In genomic region chr17:8015957-8016631, GRCh38 we compare ENCODE assay signal across 8 cellular contexts. TPM values are rescaled to one million over a fixed set of nuclear protein-coding genes. Genes with fewer than 3 reads are reported as not detected.
DNase-seq lines count a peak whose midpoint lies in the region; ATAC-seq and TF ChIP-seq lines count a peak whose summit lies in the region.

No MANE protein-coding gene starts in this region.

- H3K9me3 ChIP-seq in GM23248 (ENCODE audit: low read depth) = no peaks in the 10 kb centered on the region

- intact Hi-C loops in Right ventricle myocardium superior (cut with DNase I) = no loop called here

- H3K36me3 Mint-ChIP-seq in activated CD8-positive, alpha-beta memory T cell treated with anti-CD3 and anti-CD28 coated beads, Interleukin-2, amount 10 ng/mL, durations not matched to agents 7 days and 5 days = no peaks in the 10 kb centered on the region
- no peaks in the 10 kb centered on the region for H3K36me3 Mint-ChIP-seq in progenitor cell of endocrine pancreas (ENCODE audit: insufficient read depth)

- peak overlapping the region; percentile 49 for H3K4me2 ChIP-seq in GM23248 (ENCODE audit: unreplicated experiment)

- H3K36me3 ChIP-seq in GM23248 (ENCODE audit: low read depth) = no peaks in the 10 kb centered on the region

- H3K9me2 ChIP-seq in GM23248 (ENCODE audit: insufficient read depth) = no peaks in the 10 kb centered on the region

- in situ Hi-C loops in GM23248 (cut with MboI) = no loop called here

- WGBS in GM23248 (ENCODE audit: low coverage in 1 of 2, low lambda C conversion rate in 2 of 2, missing lambda C conversion rate in 2 of 2), 2 experiments = 5 to 8% methylated on average over 17 to 37 of the region's 46 CpGs

- peak overlapping the region; percentile 40; the same call in 1 of the 2 replicates for H3K9ac ChIP-seq in GM23248

- H3F3A ChIP-seq in GM23248 (ENCODE audit: insufficient read depth) = no peaks in the 10 kb centered on the region

- peaks cover 9% of the 10 kb centered on the region for H3K4me1 ChIP-seq in GM23248 (ENCODE audit: insufficient read depth)

- H3K27me3 ChIP-seq in GM23248 (replicated peaks; ENCODE audit: insufficient read depth) = peaks cover 6% of the 10 kb centered on the region; the same call in 1 of the 2 replicates

- no peak for TF ChIP-seq CTCF in progenitor cell of endocrine pancreas (IDR thresholded peaks at IDR 0.05; ENCODE audit: unreplicated experiment)

- peak overlapping the region; percentile 50 for H3K4me3 ChIP-seq in GM23248

- H3K27ac ChIP-seq in GM23248 = no peak overlapping the region

- H3K9me3 Mint-ChIP-seq in activated CD8-positive, alpha-beta memory T cell treated with anti-CD3 and anti-CD28 coated beads, Interleukin-2, amount 10 ng/mL, durations not matched to agents 7 days and 5 days (ENCODE audit: low read depth) = no peaks in the 10 kb centered on the region
- no peaks in the 10 kb centered on the region for H3K9me3 Mint-ChIP-seq in progenitor cell of endocrine pancreas (ENCODE audit: low read depth)

- no peaks in the 10 kb centered on the region for H3K79me2 ChIP-seq in GM23248 (ENCODE audit: insufficient read depth)

- peak; percentile 34 for DNase-seq in GM23248
- no peak for DNase-seq in activated CD8-positive, alpha-beta memory T cell treated with anti-CD3 and anti-CD28 coated beads, Interleukin-2, amount 10 ng/mL, durations not matched to agents 7 days and 5 days
- no peak for DNase-seq in Right ventricle myocardium superior
- DNase-seq in progenitor cell of endocrine pancreas (ENCODE audit: low spot score, unreplicated experiment) = no peak
- no peak for DNase-seq in NCI-H510A treated with DMSO at 0.1 percent for 48 hours (lab: John Stamatoyannopoulos, UW)
- DNase-seq in NCI-H1417 treated with DMSO at 0.1 percent for 48 hours (lab: John Stamatoyannopoulos, UW) = no peak
- no peak for DNase-seq in UCSD-AML1 (lab: John Stamatoyannopoulos, UW; ENCODE audit: unreplicated experiment)

- peaks cover 8% of the 10 kb centered on the region for H3K4me1 Mint-ChIP-seq in activated CD8-positive, alpha-beta memory T cell treated with anti-CD3 and anti-CD28 coated beads, Interleukin-2, amount 10 ng/mL, durations not matched to agents 7 days and 5 days
- peaks cover 5% of the 10 kb centered on the region for H3K4me1 Mint-ChIP-seq in progenitor cell of endocrine pancreas (ENCODE audit: low read depth)

- H3K4me3 Mint-ChIP-seq in activated CD8-positive, alpha-beta memory T cell treated with anti-CD3 and anti-CD28 coated beads, Interleukin-2, amount 10 ng/mL, durations not matched to agents 7 days and 5 days = peak overlapping the region; percentile 49
- peak overlapping the region; percentile 73 for H3K4me3 Mint-ChIP-seq in progenitor cell of endocrine pancreas (ENCODE audit: low read depth)

- no peak overlapping the region for H3K27ac Mint-ChIP-seq in activated CD8-positive, alpha-beta memory T cell treated with anti-CD3 and anti-CD28 coated beads, Interleukin-2, amount 10 ng/mL, durations not matched to agents 7 days and 5 days
- no peak overlapping the region for H3K27ac Mint-ChIP-seq in progenitor cell of endocrine pancreas

- CTCF ChIA-PET in activated CD8-positive, alpha-beta memory T cell treated with anti-CD3 and anti-CD28 coated beads, Interleukin-2, amount 10 ng/mL, durations not matched to agents 7 days and 5 days (lab: Charles Lee) = interaction anchor here (0.9 to 6.0 kb wide), 10 partner anchors 11 to 148 kb away, joined by 3 to 69 read pairs (median 4); partner anchors contain the start of gene GUCY2D

- peaks cover 36% of the 10 kb centered on the region for H3K27me3 Mint-ChIP-seq in activated CD8-positive, alpha-beta memory T cell treated with anti-CD3 and anti-CD28 coated beads, Interleukin-2, amount 10 ng/mL, durations not matched to agents 7 days and 5 days
- H3K27me3 Mint-ChIP-seq in progenitor cell of endocrine pancreas = peaks cover 84% of the 10 kb centered on the region

- no peaks in the 10 kb centered on the region for H4K20me1 ChIP-seq in GM23248 (ENCODE audit: insufficient read depth)

- ATAC-seq in activated CD8-positive, alpha-beta memory T cell treated with anti-CD3 and anti-CD28 coated beads, Interleukin-2, amount 10 ng/mL, durations not matched to agents 7 days and 5 days = peak; percentile 48
- ATAC-seq in Right ventricle myocardium superior (ENCODE audit: poor library complexity) (peak; percentile 56), HG03571 (IDR thresholded peaks at IDR 0.05; ENCODE audit: unreplicated experiment) (no peak)

- H2AFZ ChIP-seq in GM23248 = peak overlapping the region; percentile 76

RNA-seq across cellular contexts. Expression of gene GUCY2D, which starts 13.7 kb away (rescaled TPM):
- 0.22 and 0.89 TPM in 2 replicates for total RNA-seq in GM23248 (2014; rRNA removed; shearing (Covaris generic))
- 0.05 TPM in 1 of 2 replicates, not detected in the other for polyA plus RNA-seq in GM23248 (2016; fragmentation: Nextera tagmentation; extraction: Ambion mirVana)
- not detected for total RNA-seq in activated CD8-positive, alpha-beta memory T cell treated with anti-CD3 and anti-CD28 coated beads, Interleukin-2, amount 10 ng/mL, durations not matched to agents 7 days and 5 days
- total RNA-seq in Right ventricle myocardium superior (not detected), progenitor cell of endocrine pancreas (not detected in 2 replicates)

RNA-seq across cellular contexts. Expression of gene ALOX15B, which starts 22.8 kb away (rescaled TPM):
- total RNA-seq in GM23248 (2014; rRNA removed; shearing (Covaris generic)) = not detected in 2 replicates
- polyA plus RNA-seq in GM23248 (2016; fragmentation: Nextera tagmentation; extraction: Ambion mirVana) = not detected in 2 replicates
- total RNA-seq in activated CD8-positive, alpha-beta memory T cell treated with anti-CD3 and anti-CD28 coated beads, Interleukin-2, amount 10 ng/mL, durations not matched to agents 7 days and 5 days = not detected
- total RNA-seq in Right ventricle myocardium superior (not detected), progenitor cell of endocrine pancreas (not detected in 2 replicates)
